ENCODE assay signal across 1 cellular context in genomic region chr17:35764123-35764991, GRCh38.
TF ChIP-seq lines count a peak whose summit lies in the region.

No MANE protein-coding gene starts in this region.

TF ChIP-seq in HepG2, 621 proteins besides CTCF, POLR2A, EP300 and RAD21 (continued from another document and continues in another):
- TF ChIP-seq ZNF687 (CRISPR knock-in tag; IDR thresholded peaks at IDR 0.05) (peak; percentile 98), ZNF253 (CRISPR knock-in tag; IDR thresholded peaks at IDR 0.05; ENCODE audit: borderline replicate concordance) (0 out of 2 replicates have a peak, but pooled peaks have one; percentile 50), ZKSCAN8 (CRISPR knock-in tag; IDR thresholded peaks at IDR 0.05; ENCODE audit: borderline replicate concordance) (no peak; the same call in 1 of the 2 replicates), HINFP (CRISPR knock-in tag; IDR thresholded peaks at IDR 0.05; ENCODE audit: low read depth) (peak; percentile 43; the same call in 1 of the 2 replicates), ZNF784 (CRISPR knock-in tag; IDR thresholded peaks at IDR 0.05; ENCODE audit: borderline replicate concordance) (no peak), ZHX2 (IDR thresholded peaks at IDR 0.05; ENCODE audit: low read depth) (no peak), ZHX2 (CRISPR knock-in tag; IDR thresholded peaks at IDR 0.05; ENCODE audit: borderline replicate concordance) (no peak), ZFYVE20 (CRISPR knock-in tag; IDR thresholded peaks at IDR 0.05; ENCODE audit: borderline replicate concordance, low read depth) (no peak), SUZ12 (IDR thresholded peaks at IDR 0.05; ENCODE audit: low read depth, low read length) (no peak), THAP11 (CRISPR knock-in tag; IDR thresholded peaks at IDR 0.05) (peak; percentile 47; the same call in 1 of the 2 replicates), ZNF850 (CRISPR knock-in tag; conservative IDR thresholded peaks at IDR 0.05) (0 out of 2 replicates have a peak, but pooled peaks have one; percentile 50), HNRNPK (IDR thresholded peaks at IDR 0.05; ENCODE audit: low read depth, low read length, poor library complexity, severe bottlenecking) (peak; percentile 80), JUN (CRISPR knock-in tag; IDR thresholded peaks at IDR 0.05) (peak; percentile 57; the same call in 1 of the 2 replicates), MBNL3 (CRISPR knock-in tag; conservative IDR thresholded peaks at IDR 0.05) (no peak), ZFP36L2 (CRISPR knock-in tag; IDR thresholded peaks at IDR 0.05) (no peak), ZNF781 (CRISPR knock-in tag; IDR thresholded peaks at IDR 0.05; ENCODE audit: borderline replicate concordance, not compliant biosample characterization) (no peak), RBM39 (IDR thresholded peaks at IDR 0.05; ENCODE audit: low read depth, low read length, poor library complexity, severe bottlenecking) (peak; percentile 76), NCOA2 (CRISPR knock-in tag; IDR thresholded peaks at IDR 0.05) (0 out of 2 replicates have a peak, but pooled peaks have one; percentile 21), HNF4A (CRISPR knock-in tag; IDR thresholded peaks at IDR 0.05) (no peak), THYN1 (CRISPR knock-in tag; IDR thresholded peaks at IDR 0.05; ENCODE audit: borderline replicate concordance, low read depth) (no peak), ZNF350 (CRISPR knock-in tag; IDR thresholded peaks at IDR 0.05; ENCODE audit: borderline replicate concordance, low read depth) (peak; percentile 53; the same call in 1 of the 2 replicates), NFKB2 (CRISPR knock-in tag; IDR thresholded peaks at IDR 0.05; ENCODE audit: borderline replicate concordance) (peak; percentile 85), RFX5 (IDR thresholded peaks at IDR 0.05; ENCODE audit: low read depth, low read length) (no peak), LCORL (IDR thresholded peaks at IDR 0.05) (no peak), LCORL (CRISPR knock-in tag; IDR thresholded peaks at IDR 0.05) (peak; percentile 53), ZNF251 (CRISPR knock-in tag; IDR thresholded peaks at IDR 0.05) (no peak), ZNF580 (CRISPR knock-in tag; IDR thresholded peaks at IDR 0.05; ENCODE audit: borderline replicate concordance, low read depth) (peak; percentile 83), MIER3 (CRISPR knock-in tag; IDR thresholded peaks at IDR 0.05; ENCODE audit: borderline replicate concordance) (no peak; the same call in 1 of the 2 replicates), ZBTB7A (CRISPR knock-in tag; IDR thresholded peaks at IDR 0.05) (no peak; the same call in 1 of the 2 replicates), ZNF557 (CRISPR knock-in tag; IDR thresholded peaks at IDR 0.05) (no peak), ETS1 (CRISPR knock-in tag; IDR thresholded peaks at IDR 0.05) (peak; percentile 74; the same call in 1 of the 2 replicates), SCMH1 (CRISPR knock-in tag; IDR thresholded peaks at IDR 0.05; ENCODE audit: borderline replicate concordance) (no peak), NFATC3 (CRISPR knock-in tag; IDR thresholded peaks at IDR 0.05) (no peak), ZNF296 (CRISPR knock-in tag; conservative IDR thresholded peaks at IDR 0.05) (no peak), PHB2 (IDR thresholded peaks at IDR 0.05; ENCODE audit: partially characterized antibody) (no peak), ZZZ3 (CRISPR knock-in tag; IDR thresholded peaks at IDR 0.05; ENCODE audit: borderline replicate concordance) (no peak), ZNF280D (CRISPR knock-in tag; IDR thresholded peaks at IDR 0.05) (no peak), CSRNP2 (CRISPR knock-in tag; conservative IDR thresholded peaks at IDR 0.05; ENCODE audit: low read depth) (no peak), ZNF33A (CRISPR knock-in tag; IDR thresholded peaks at IDR 0.05; ENCODE audit: borderline replicate concordance) (no peak), KDM5A (IDR thresholded peaks at IDR 0.05; ENCODE audit: borderline replicate concordance, low read length) (no peak), SRY (CRISPR knock-in tag; IDR thresholded peaks at IDR 0.05) (no peak; the same call in 1 of the 2 replicates), GABPA (IDR thresholded peaks at IDR 0.05; ENCODE audit: low read depth, low read length) (no peak), GABPA (CRISPR knock-in tag; IDR thresholded peaks at IDR 0.05; ENCODE audit: low read depth) (no peak), KAT8 (CRISPR knock-in tag; IDR thresholded peaks at IDR 0.05) (peak; percentile 38; the same call in 1 of the 2 replicates), NFIB (CRISPR knock-in tag; IDR thresholded peaks at IDR 0.05; ENCODE audit: borderline replicate concordance) (no peak), ZNF260 (CRISPR knock-in tag; IDR thresholded peaks at IDR 0.05; ENCODE audit: borderline replicate concordance, low read depth) (no peak), ZFP37 (CRISPR knock-in tag; IDR thresholded peaks at IDR 0.05; ENCODE audit: borderline replicate concordance) (no peak), RBFOX2 (IDR thresholded peaks at IDR 0.05; ENCODE audit: low read depth, low read length) (peak; percentile 45; the same call in 1 of the 2 replicates)
